In the genomic region with DNA sequence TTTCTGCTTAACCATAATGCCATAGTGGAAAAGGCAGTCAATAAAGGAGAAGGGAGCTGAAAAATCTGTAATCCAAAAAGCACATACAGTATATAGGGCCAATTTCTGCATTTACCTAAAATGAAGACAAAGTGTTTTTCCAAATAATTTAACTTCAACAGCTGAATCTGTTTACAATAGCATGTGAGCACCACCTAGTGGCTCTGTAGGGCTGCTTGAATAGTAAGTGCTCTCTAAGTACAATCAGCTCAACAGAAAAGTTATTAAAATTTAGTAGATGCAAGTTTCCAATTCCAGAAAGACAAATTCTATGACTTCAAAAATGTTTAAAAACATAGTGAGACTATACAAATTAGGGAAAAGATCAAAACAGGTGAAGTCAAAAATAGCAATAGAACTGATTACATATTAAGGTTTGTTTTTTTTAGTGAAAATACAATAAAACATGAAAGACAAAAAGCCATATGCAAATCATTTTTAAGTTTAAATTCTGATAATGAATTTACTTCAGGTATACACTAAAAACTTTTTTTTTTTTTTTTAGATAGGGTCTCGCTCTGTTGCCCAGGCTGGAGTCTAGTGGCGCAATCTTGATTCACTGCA, we compare ENCODE assay signal across 8 cellular contexts.
DNase-seq lines count a peak whose midpoint lies in the region; ATAC-seq and TF ChIP-seq lines count a peak whose summit lies in the region.

No MANE protein-coding gene starts in this region.

- H3K36me3 ChIP-seq in gastroesophageal sphincter = no peaks in the 10 kb centered on the region

- H3K4me1 ChIP-seq in gastroesophageal sphincter = no peaks in the 10 kb centered on the region

- no peaks in the 10 kb centered on the region for H3K27me3 ChIP-seq in gastroesophageal sphincter

- WGBS in gastroesophageal sphincter (ENCODE audit: low coverage in 1 of 2), 2 donors = 83 to 100% methylated on average over 2 of the region's 2 CpGs

- DNase-seq in COR-L47 (lab: John Stamatoyannopoulos, UW) (peak; percentile 76), HT-29 (ENCODE audit: low spot score) (peak; percentile 60), NOMO-1 treated with DMSO at 0.1 percent for 48 hours (lab: John Stamatoyannopoulos, UW; ENCODE audit: unreplicated experiment) (peak; percentile 81), activated T-cell treated with anti-CD3 and anti-CD28 coated beads for 48 hours (ENCODE audit: low read depth) (peak; percentile 5), pulmonary artery endothelial cell (ENCODE audit: low read depth, low spot score) (peak; percentile 66)

- no peak overlapping the region for H3K4me3 ChIP-seq in gastroesophageal sphincter

- H3K27ac ChIP-seq in gastroesophageal sphincter = no peak overlapping the region

- no peak for TF ChIP-seq EP300 in gastroesophageal sphincter (IDR thresholded peaks at IDR 0.05)

- TF ChIP-seq POLR2A in gastroesophageal sphincter (IDR thresholded peaks at IDR 0.05) = no peak

- ATAC-seq in gastroesophageal sphincter (no peak), GM19324 (IDR thresholded peaks at IDR 0.05; ENCODE audit: low FRiP score, unreplicated experiment) (no peak), GM21526 (IDR thresholded peaks at IDR 0.05; ENCODE audit: low FRiP score, unreplicated experiment) (no peak)

- peak; percentile 41 to 74 (median 68) for TF ChIP-seq CTCF in gastroesophageal sphincter (IDR thresholded peaks at IDR 0.05)

- no peaks in the 10 kb centered on the region for H3K9me3 ChIP-seq in gastroesophageal sphincter

Comparison
In these comparisons a context has a peak if more than half of its experiments do, and no peak if none do; other contexts are left out.
1. DNase-seq: peak in every context shown above with its lines; median percentile 81 in NOMO-1 treated with DMSO at 0.1 percent for 48 hours; 76 in COR-L47; 66 in pulmonary artery endothelial cell; 60 in HT-29; 5 in activated T-cell treated with anti-CD3 and anti-CD28 coated beads for 48 hours.